ENCODE assay signal across 26 cellular contexts in genomic region chr19:1613808-1614570, GRCh38. TPM values are rescaled to one million over a fixed set of nuclear protein-coding genes. Genes with fewer than 3 reads are reported as not detected.
A peak's percentile ranks its signal among the peaks of the same experiment; 100 is the strongest.
DNase-seq lines count a peak whose midpoint lies in the region; ATAC-seq, FAIRE-seq and TF ChIP-seq lines count a peak whose summit lies in the region.
"Had no signal": no experiment of that assay in that cellular context is flagged by ENCODE, and none has a peak within 500 bp of the region (broad histone marks: within the 10 kb centered on the region; RNA-seq: fewer than 3 reads in every experiment).

No MANE protein-coding gene starts in this region.

- H3K27me3 Mint-ChIP-seq in stimulated activated memory B cell treated with anti-CD40 and anti-IgM and Interleukin-4, amounts not matched to agents 10 μg/mL and 1 μg/mL and 100 μg/mL, for 72 hours, result no peaks in the 10 kb centered on the region
- H3K27me3 Mint-ChIP-seq: B cell; CD4-positive, alpha-beta T cell had no signal

- H3K4me2 ChIP-seq in K562 (ENCODE audit: insufficient read depth, low read length), result no peak overlapping the region
- H3K4me2 ChIP-seq: PC-9, SK-N-SH had no signal

- H3K36me3 Mint-ChIP-seq in stimulated activated memory B cell treated with anti-CD40 and anti-IgM and Interleukin-4, amounts not matched to agents 10 μg/mL and 1 μg/mL and 100 μg/mL, for 72 hours, result peaks cover 81% of the 10 kb centered on the region

- H3K27ac ChIP-seq in cardiac muscle cell, result peak overlapping the region; percentile 74
- peak overlapping the region; percentile 34 for H3K27ac ChIP-seq in HL-60 (replicated peaks)
- no peak overlapping the region for H3K27ac ChIP-seq in K562 (ENCODE audit: extremely low read depth, low read depth, low read length)
- no peak overlapping the region for H3K27ac ChIP-seq in sigmoid colon
- H3K27ac ChIP-seq: PC-9 had no signal

- H3K4me1 ChIP-seq in cardiac muscle cell (ENCODE audit: low read depth), result no peaks in the 10 kb centered on the region
- H3K4me1 ChIP-seq in K562 (replicated peaks in 1 of 2; ENCODE audit: control insufficient read depth in 2 of 2, insufficient read depth in 2 of 2, low read length in 2 of 2), result peaks cover 0 to 53% of the 10 kb centered on the region in 2 experiments; a peak in 2 of 5 replicates
- peaks cover 0 to 34% (median 22%) of the 10 kb centered on the region in 4 donors for H3K4me1 ChIP-seq in sigmoid colon
- H3K4me1 ChIP-seq: Caco-2 had no signal

- DNase-seq in cardiac muscle cell (ENCODE audit: low read depth in 1 of 2, low spot score in 1 of 2) (no peak), left cardiac atrium (no peak), HL-60 (ENCODE audit: low read depth in 1 of 2, low spot score in 1 of 2) (no peak), K562 (ENCODE audit: extremely low read depth in 1 of 4, low spot score in 3 of 4) (no peak), NOMO-1 treated with DMSO at 0.1 percent for 48 hours (lab: John Stamatoyannopoulos, UW; ENCODE audit: unreplicated experiment) (no peak), NCI-H748 (lab: John Stamatoyannopoulos, UW; ENCODE audit: unreplicated experiment) (no peak), sigmoid colon (no peak)
- DNase-seq: Caco-2; CD4-positive, alpha-beta T cell; DND-41; HFFc6; Karpas-422; NCI-H1694; NCI-H2081; NCI-H2171; NCI-H526; PC-9; RPMI8226; SIG-M5; SK-N-SH had no signal

- TF ChIP-seq RAD21 in K562 (CRISPR knock-in tag; conservative IDR thresholded peaks at IDR 0.05 in 1 of 2, IDR thresholded peaks at IDR 0.05 in 1 of 2), result no peak

- H3K27me3 ChIP-seq in cardiac muscle cell (no peaks in the 10 kb centered on the region), HL-60 (ENCODE audit: insufficient read depth, poor library complexity, severe bottlenecking) (no peaks in the 10 kb centered on the region), K562 (ENCODE audit: control insufficient read depth in 2 of 2, insufficient read depth in 2 of 2, low read length in 2 of 2) (no peaks in the 10 kb centered on the region), sigmoid colon (no peaks in the 10 kb centered on the region)

- no peak overlapping the region for H3K4me3 Mint-ChIP-seq in stimulated activated memory B cell treated with anti-CD40 and anti-IgM and Interleukin-4, amounts not matched to agents 10 μg/mL and 1 μg/mL and 100 μg/mL, for 72 hours
- H3K4me3 Mint-ChIP-seq: B cell; CD4-positive, alpha-beta T cell; HFFc6 had no signal

- TF ChIP-seq CTCF in cardiac muscle cell (IDR thresholded peaks at IDR 0.05; ENCODE audit: low read depth, low read length) (no peak), HL-60 (IDR thresholded peaks at IDR 0.05; ENCODE audit: insufficient read depth, low read length) (no peak), K562 (IDR thresholded peaks at IDR 0.05 in 2 of 3, conservative IDR thresholded peaks at IDR 0.05 in 1 of 3; ENCODE audit: insufficient read depth in 2 of 3, low read depth in 1 of 3, low read length in 3 of 3) (no peak), sigmoid colon (IDR thresholded peaks at IDR 0.05) (no peak)

- H3K9me3 ChIP-seq in cardiac muscle cell (ENCODE audit: low read depth) (no peaks in the 10 kb centered on the region), K562 (replicated peaks; ENCODE audit: control insufficient read depth, insufficient read depth, low read depth, low read length) (no peaks in the 10 kb centered on the region), sigmoid colon (no peaks in the 10 kb centered on the region)
- H3K9me3 ChIP-seq: Caco-2, SK-N-SH had no signal

- no peaks in the 10 kb centered on the region for H3K9me3 Mint-ChIP-seq in stimulated activated memory B cell treated with anti-CD40 and anti-IgM and Interleukin-4, amounts not matched to agents 10 μg/mL and 1 μg/mL and 100 μg/mL, for 72 hours
- H3K9me3 Mint-ChIP-seq: CD4-positive, alpha-beta T cell; HFFc6 had no signal

- H3K4me3 ChIP-seq in cardiac muscle cell (no peak overlapping the region), HL-60 (replicated peaks; ENCODE audit: insufficient read depth, low read length) (no peak overlapping the region), K562 (no peak overlapping the region), sigmoid colon (no peak overlapping the region)
- H3K4me3 ChIP-seq: PC-9 had no signal

- ATAC-seq in left cardiac atrium, result no peak
- no peak for ATAC-seq in K562
- ATAC-seq in stimulated activated memory B cell treated with anti-CD40 and anti-IgM and Interleukin-4, amounts not matched to agents 10 μg/mL and 1 μg/mL and 100 μg/mL, for 72 hours, result no peak

- TF ChIP-seq POLR2A in K562 (conservative IDR thresholded peaks at IDR 0.05) (no peak), sigmoid colon (IDR thresholded peaks at IDR 0.05) (no peak)

- no peak overlapping the region for H3K9ac ChIP-seq in K562 (ENCODE audit: insufficient read depth in 1 of 2, low read depth in 2 of 2, low read length in 2 of 2)
- H3K9ac ChIP-seq: SK-N-SH had no signal

- H3K36me3 ChIP-seq in cardiac muscle cell (peaks cover 32% of the 10 kb centered on the region), K562 (ENCODE audit: control insufficient read depth, insufficient read depth, low read length) (peaks cover 92% of the 10 kb centered on the region), sigmoid colon (peaks cover 30 to 67% (median 33%) of the 10 kb centered on the region in 4 donors)

- POLR2A ChIA-PET in K562 (lab: Yijun Ruan, JAX), result interaction anchor here (0.7 kb wide), 1 partner anchor 81 kb away, joined by 3 read pairs; no protein-coding TSS in a partner anchor

- peaks cover 59% of the 10 kb centered on the region for H3K4me1 Mint-ChIP-seq in stimulated activated memory B cell treated with anti-CD40 and anti-IgM and Interleukin-4, amounts not matched to agents 10 μg/mL and 1 μg/mL and 100 μg/mL, for 72 hours

- no TSS peak for BruUV-seq in K562 (replicated peaks; lab: Mats Ljungman, UMichigan)

- intact Hi-C loops in left cardiac atrium (cut with DNase I) (no loop called here), K562 (cut with micrococcal nuclease) (no loop called here), sigmoid colon (cut with DNase I) (loop anchor here (2.0 kb wide), 1 partner anchor 35 kb away; no protein-coding TSS in a partner anchor)

- H2AFZ ChIP-seq in K562 (ENCODE audit: low read depth, low read length), result no peak overlapping the region
- H2AFZ ChIP-seq: PC-9 had no signal

- peak overlapping the region; percentile 48 for H3K27ac Mint-ChIP-seq in stimulated activated memory B cell treated with anti-CD40 and anti-IgM and Interleukin-4, amounts not matched to agents 10 μg/mL and 1 μg/mL and 100 μg/mL, for 72 hours
- H3K27ac Mint-ChIP-seq: CD4-positive, alpha-beta T cell; HFFc6 had no signal

- no peaks in the 10 kb centered on the region for H4K20me1 ChIP-seq in K562 (replicated peaks; ENCODE audit: control insufficient read depth, insufficient read depth, low read length)

- FAIRE-seq in K562 (lab: Jason Lieb, UNC), result no peak
- FAIRE-seq: A204.1, GM12891, GM18507, GM19239 had no signal

- H3K9me1 ChIP-seq in K562 (ENCODE audit: control insufficient read depth, insufficient read depth, low read length), result no peaks in the 10 kb centered on the region

- no peak for TF ChIP-seq EP300 in K562 (IDR thresholded peaks at IDR 0.05; ENCODE audit: low read length)
- TF ChIP-seq EP300 in sigmoid colon (IDR thresholded peaks at IDR 0.05), result no peak

- in situ Hi-C loops in K562 (cut with MboI), result no loop called here

- 94% methylated on average over 15 of the region's 32 CpGs for WGBS in K562 (ENCODE audit: insufficient coverage, low coverage, missing lambda C conversion rate)
- 94% methylated on average over 32 of the region's 32 CpGs for WGBS in sigmoid colon, 2 donors

- CTCF ChIA-PET in K562 (lab: Yijun Ruan, JAX; ENCODE audit: low intra/inter-chr PET ratio), result no interaction called here

- no peaks in the 10 kb centered on the region for H3K79me2 ChIP-seq in K562 (ENCODE audit: control insufficient read depth, insufficient read depth, low read length)

RNA-seq across cellular contexts. Expression of gene UQCR11, which starts 8.7 kb away (rescaled TPM):
- total RNA-seq in cardiac muscle cell (73.6 and 161 TPM in 2 replicates), left cardiac atrium (100 to 1,000 TPM; 674 to 933 TPM), K562 (2014; rRNA removed) (203 and 259 TPM in 2 replicates), K562 (2014; rRNA removed; fragmentation: Illumina TruSeq; extraction: Trizol) (62.7 and 65.9 TPM in 2 replicates), K562 (2015; rRNA removed; fragmentation: Illumina TruSeq; extraction: Trizol) (94.2 and 104 TPM in 2 replicates), K562 (2021) (355 and 411 TPM in 2 replicates), sigmoid colon (100 to 1,000 TPM in 3 of 4 donors, 10 to 100 TPM in 1; 81.1 to 176 (median 122) TPM)
- polyA plus RNA-seq in cardiac muscle cell (842 and 1,116 TPM in 2 replicates), K562 (2011; rRNA removed) (390 and 494 TPM in 2 replicates), K562 (2014; fragmentation: Illumina TruSeq; extraction: Trizol) (57.6 and 122 TPM in 2 replicates), K562 (2014; fragmentation: Nextera tagmentation; extraction: Ambion mirVana) (100 to 1,000 TPM; 225 to 394 TPM), K562 (2014; rRNA removed) (329 and 366 TPM in 2 replicates), sigmoid colon (100 to 1,000 TPM; 158 to 339 (median 330) TPM)
- 49.4 and 136 TPM in 2 replicates for total RNA-seq in K562 (2011; cell fraction: chromatin; rRNA removed; ENCODE audit: low replicate concordance)
- total RNA-seq in K562 (2011; cell fraction: nucleolus; rRNA removed), result 110 and 114 TPM in 2 replicates
- 78.5 and 82.1 TPM in 2 replicates for total RNA-seq in K562 (2011; cell fraction: nucleoplasm; rRNA removed)
- 245 and 412 TPM in 2 replicates for polyA plus RNA-seq in K562 (2011; cell fraction: cytosol; rRNA removed)
- 128 and 175 TPM in 2 replicates for polyA plus RNA-seq in K562 (2011; cell fraction: nucleus; rRNA removed)
- 203 and 322 TPM in 2 replicates for polyA plus RNA-seq in K562 (2012)
- 24.6 and 35.3 TPM in 2 replicates for polyA minus RNA-seq in K562 (2011; rRNA and poly(A)+ RNA removed)
- polyA minus RNA-seq in K562 (2011; cell fraction: cytosol; rRNA and poly(A)+ RNA removed), result 35.2 and 46.2 TPM in 2 replicates
- 26.8 and 31.8 TPM in 2 replicates for polyA minus RNA-seq in K562 (2011; cell fraction: nucleus; rRNA and poly(A)+ RNA removed)

RNA-seq across cellular contexts. Expression of gene MBD3, which starts 21.3 kb away (rescaled TPM):
- 171 and 179 TPM in 2 replicates for total RNA-seq in cardiac muscle cell
- 71.6 and 93.3 TPM in 2 replicates for polyA plus RNA-seq in cardiac muscle cell
- total RNA-seq in left cardiac atrium, result 10 to 100 TPM; 58.0 to 60.8 TPM
- 89.8 and 204 TPM in 2 replicates for total RNA-seq in K562 (2011; cell fraction: chromatin; rRNA removed; ENCODE audit: low replicate concordance)
- total RNA-seq in K562 (2011; cell fraction: nucleolus; rRNA removed), result 153 TPM in 2 replicates
- 99.7 and 106 TPM in 2 replicates for total RNA-seq in K562 (2011; cell fraction: nucleoplasm; rRNA removed)
- total RNA-seq in K562 (2014; rRNA removed), result 135 and 157 TPM in 2 replicates
- 11.4 and 12.6 TPM in 2 replicates for total RNA-seq in K562 (2014; rRNA removed; fragmentation: Illumina TruSeq; extraction: Trizol)
- total RNA-seq in K562 (2015; rRNA removed; fragmentation: Illumina TruSeq; extraction: Trizol), result 51.9 and 62.9 TPM in 2 replicates
- 114 and 137 TPM in 2 replicates for total RNA-seq in K562 (2021)
- 30.9 and 37.9 TPM in 2 replicates for polyA plus RNA-seq in K562 (2011; rRNA removed)
- 58.0 and 173 TPM in 2 replicates for polyA plus RNA-seq in K562 (2011; cell fraction: cytosol; rRNA removed)
- polyA plus RNA-seq in K562 (2011; cell fraction: nucleus; rRNA removed), result 66.0 and 127 TPM in 2 replicates
- 65.7 and 74.0 TPM in 2 replicates for polyA plus RNA-seq in K562 (2012)
- 7.7 and 39.8 TPM in 2 replicates for polyA plus RNA-seq in K562 (2014; fragmentation: Illumina TruSeq; extraction: Trizol)
- polyA plus RNA-seq in K562 (2014; fragmentation: Nextera tagmentation; extraction: Ambion mirVana), result under 1 TPM; 0.24 to 0.52 TPM
- 94.4 and 103 TPM in 2 replicates for polyA plus RNA-seq in K562 (2014; rRNA removed)
- polyA minus RNA-seq in K562 (2011; rRNA and poly(A)+ RNA removed), result 35.8 and 69.0 TPM in 2 replicates
- 99.0 and 105 TPM in 2 replicates for polyA minus RNA-seq in K562 (2011; cell fraction: cytosol; rRNA and poly(A)+ RNA removed)
- polyA minus RNA-seq in K562 (2011; cell fraction: nucleus; rRNA and poly(A)+ RNA removed), result 27.9 and 29.1 TPM in 2 replicates
- total RNA-seq in sigmoid colon, result 10 to 100 TPM; 52.3 to 88.6 (median 71.3) TPM
- polyA plus RNA-seq in sigmoid colon, result 100 to 1,000 TPM in 1 of 3 donors, 10 to 100 TPM in 2; 26.1 to 105 (median 33.0) TPM

RNA-seq across cellular contexts. Expression of gene TCF3, which starts 38.4 kb away (rescaled TPM):
- total RNA-seq in cardiac muscle cell (250 and 281 TPM in 2 replicates), left cardiac atrium (10 to 100 TPM; 24.1 to 25.8 TPM), K562 (2014; rRNA removed) (201 and 273 TPM in 2 replicates), K562 (2014; rRNA removed; fragmentation: Illumina TruSeq; extraction: Trizol) (34.6 and 36.1 TPM in 2 replicates), K562 (2015; rRNA removed; fragmentation: Illumina TruSeq; extraction: Trizol) (84.0 and 96.5 TPM in 2 replicates), K562 (2021) (229 and 259 TPM in 2 replicates), sigmoid colon (10 to 100 TPM; 29.6 to 50.2 (median 31.8) TPM)
- polyA plus RNA-seq in cardiac muscle cell (110 and 136 TPM in 2 replicates), K562 (2011; rRNA removed) (61.7 and 62.0 TPM in 2 replicates), K562 (2014; fragmentation: Illumina TruSeq; extraction: Trizol) (84.9 and 128 TPM in 2 replicates), K562 (2014; fragmentation: Nextera tagmentation; extraction: Ambion mirVana) (1 to 10 TPM; 5.6 to 5.7 TPM), K562 (2014; rRNA removed) (171 and 173 TPM in 2 replicates), sigmoid colon (10 to 100 TPM; 18.6 to 66.9 (median 28.4) TPM)
- 46.3 and 93.5 TPM in 2 replicates for total RNA-seq in K562 (2011; cell fraction: chromatin; rRNA removed; ENCODE audit: low replicate concordance)
- total RNA-seq in K562 (2011; cell fraction: nucleolus; rRNA removed), result 72.8 and 74.5 TPM in 2 replicates
- 46.6 and 55.9 TPM in 2 replicates for total RNA-seq in K562 (2011; cell fraction: nucleoplasm; rRNA removed)
- polyA plus RNA-seq in K562 (2011; cell fraction: cytosol; rRNA removed), result 76.1 and 277 TPM in 2 replicates
- polyA plus RNA-seq in K562 (2011; cell fraction: nucleus; rRNA removed), result 97.7 and 198 TPM in 2 replicates
- polyA plus RNA-seq in K562 (2012), result 117 and 145 TPM in 2 replicates
- polyA minus RNA-seq in K562 (2011; rRNA and poly(A)+ RNA removed), result 17.3 and 29.0 TPM in 2 replicates
- polyA minus RNA-seq in K562 (2011; cell fraction: cytosol; rRNA and poly(A)+ RNA removed), result 92.9 and 128 TPM in 2 replicates
- polyA minus RNA-seq in K562 (2011; cell fraction: nucleus; rRNA and poly(A)+ RNA removed), result 30.5 and 31.8 TPM in 2 replicates

RNA-seq across cellular contexts. Expression of gene MEX3D, which starts 45.9 kb away (rescaled TPM):
- total RNA-seq in cardiac muscle cell (49.7 and 65.6 TPM in 2 replicates), left cardiac atrium (10 to 100 TPM; 10.9 to 12.0 TPM), K562 (2014; rRNA removed) (39.3 and 48.8 TPM in 2 replicates), K562 (2014; rRNA removed; fragmentation: Illumina TruSeq; extraction: Trizol) (5.7 and 6.5 TPM in 2 replicates), K562 (2015; rRNA removed; fragmentation: Illumina TruSeq; extraction: Trizol) (9.5 and 9.8 TPM in 2 replicates), K562 (2021) (34.0 and 35.9 TPM in 2 replicates), sigmoid colon (10 to 100 TPM in 3 of 4 donors, 1 to 10 TPM in 1; 7.4 to 16.1 (median 12.9) TPM)
- polyA plus RNA-seq in cardiac muscle cell (4.4 and 4.5 TPM in 2 replicates), K562 (2011; rRNA removed) (2.6 and 3.3 TPM in 2 replicates), K562 (2014; fragmentation: Illumina TruSeq; extraction: Trizol) (2.6 and 4.4 TPM in 2 replicates), K562 (2014; fragmentation: Nextera tagmentation; extraction: Ambion mirVana) (1 to 10 TPM; 1.7 to 1.9 TPM), K562 (2014; rRNA removed) (11.6 and 11.9 TPM in 2 replicates), sigmoid colon (10 to 100 TPM in 1 of 3 donors, 1 to 10 TPM in 2; 4.8 to 10.3 (median 5.1) TPM)
- total RNA-seq in K562 (2011; cell fraction: chromatin; rRNA removed; ENCODE audit: low replicate concordance), result 1.3 and 3.7 TPM in 2 replicates
- 7.0 and 7.7 TPM in 2 replicates for total RNA-seq in K562 (2011; cell fraction: nucleolus; rRNA removed)
- total RNA-seq in K562 (2011; cell fraction: nucleoplasm; rRNA removed), result 3.1 and 3.2 TPM in 2 replicates
- polyA plus RNA-seq in K562 (2011; cell fraction: cytosol; rRNA removed), result 3.5 and 29.9 TPM in 2 replicates
- polyA plus RNA-seq in K562 (2011; cell fraction: nucleus; rRNA removed), result 2.1 and 5.8 TPM in 2 replicates
- 6.4 and 7.7 TPM in 2 replicates for polyA plus RNA-seq in K562 (2012)
- polyA minus RNA-seq in K562 (2011; rRNA and poly(A)+ RNA removed), result 1.0 and 1.6 TPM in 2 replicates
- 20.2 and 21.8 TPM in 2 replicates for polyA minus RNA-seq in K562 (2011; cell fraction: cytosol; rRNA and poly(A)+ RNA removed)
- 2.4 and 3.0 TPM in 2 replicates for polyA minus RNA-seq in K562 (2011; cell fraction: nucleus; rRNA and poly(A)+ RNA removed)

Comparison
In these comparisons a context has a peak if more than half of its experiments do, and no peak if none do; other contexts are left out.
1. H3K27ac ChIP-seq: peak in cardiac muscle cell (single experiment) and HL-60 (single experiment); none in K562 (single experiment) and sigmoid colon (0 of 4).